In genomic region chr2:74025971-74026612, GRCh38 we compare ENCODE assay signal across 1 cellular context.
A peak's percentile ranks its signal among the peaks of the same experiment; 100 is the strongest.
TF ChIP-seq lines count a peak whose summit lies in the region.

No MANE protein-coding gene starts in this region.

TF ChIP-seq in K562, 482 proteins besides CTCF, POLR2A, EP300 and RAD21:
- no peak for TF ChIP-seq ASH1L (IDR thresholded peaks at IDR 0.05; ENCODE audit: borderline replicate concordance, low read depth, partially characterized antibody)
- TF ChIP-seq NRF1 (conservative IDR thresholded peaks at IDR 0.05 in 1 of 2, IDR thresholded peaks at IDR 0.05 in 1 of 2) = no peak
- TF ChIP-seq BHLHE40 (IDR thresholded peaks at IDR 0.05; ENCODE audit: low read length) = no peak
- TF ChIP-seq HMBOX1 (IDR thresholded peaks at IDR 0.05) = peak; percentile 39; the same call in 1 of the 2 replicates
- no peak for TF ChIP-seq FOXK1 (CRISPR knock-in tag; IDR thresholded peaks at IDR 0.05; ENCODE audit: borderline replicate concordance)
- TF ChIP-seq ZNF740 (CRISPR knock-in tag; IDR thresholded peaks at IDR 0.05) = no peak
- no peak for TF ChIP-seq ZNF740 (tag; IDR thresholded peaks at IDR 0.05)
- TF ChIP-seq CBFA2T3 (IDR thresholded peaks at IDR 0.05) = peak; percentile 39
- TF ChIP-seq, protein P1, sequence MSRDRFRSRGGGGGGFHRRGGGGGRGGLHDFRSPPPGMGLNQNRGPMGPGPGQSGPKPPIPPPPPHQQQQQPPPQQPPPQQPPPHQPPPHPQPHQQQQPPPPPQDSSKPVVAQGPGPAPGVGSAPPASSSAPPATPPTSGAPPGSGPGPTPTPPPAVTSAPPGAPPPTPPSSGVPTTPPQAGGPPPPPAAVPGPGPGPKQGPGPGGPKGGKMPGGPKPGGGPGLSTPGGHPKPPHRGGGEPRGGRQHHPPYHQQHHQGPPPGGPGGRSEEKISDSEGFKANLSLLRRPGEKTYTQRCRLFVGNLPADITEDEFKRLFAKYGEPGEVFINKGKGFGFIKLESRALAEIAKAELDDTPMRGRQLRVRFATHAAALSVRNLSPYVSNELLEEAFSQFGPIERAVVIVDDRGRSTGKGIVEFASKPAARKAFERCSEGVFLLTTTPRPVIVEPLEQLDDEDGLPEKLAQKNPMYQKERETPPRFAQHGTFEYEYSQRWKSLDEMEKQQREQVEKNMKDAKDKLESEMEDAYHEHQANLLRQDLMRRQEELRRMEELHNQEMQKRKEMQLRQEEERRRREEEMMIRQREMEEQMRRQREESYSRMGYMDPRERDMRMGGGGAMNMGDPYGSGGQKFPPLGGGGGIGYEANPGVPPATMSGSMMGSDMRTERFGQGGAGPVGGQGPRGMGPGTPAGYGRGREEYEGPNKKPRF (IDR thresholded peaks at IDR 0.05; ENCODE audit: low read depth, low read length) = no peak
- peak; percentile 58 for TF ChIP-seq ARID1B (IDR thresholded peaks at IDR 0.05)
- peak; percentile 52; the same call in 1 of the 2 replicates for TF ChIP-seq TAL1 (IDR thresholded peaks at IDR 0.05)
- TF ChIP-seq, protein P2, sequence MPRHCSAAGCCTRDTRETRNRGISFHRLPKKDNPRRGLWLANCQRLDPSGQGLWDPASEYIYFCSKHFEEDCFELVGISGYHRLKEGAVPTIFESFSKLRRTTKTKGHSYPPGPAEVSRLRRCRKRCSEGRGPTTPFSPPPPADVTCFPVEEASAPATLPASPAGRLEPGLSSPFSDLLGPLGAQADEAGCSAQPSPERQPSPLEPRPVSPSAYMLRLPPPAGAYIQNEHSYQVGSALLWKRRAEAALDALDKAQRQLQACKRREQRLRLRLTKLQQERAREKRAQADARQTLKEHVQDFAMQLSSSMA (CRISPR knock-in tag; IDR thresholded peaks at IDR 0.05) = no peak
TF ChIP-seq in K562: peak in this region for 4.
